25 cellular contexts compared by ENCODE assay signal in the genomic region with DNA sequence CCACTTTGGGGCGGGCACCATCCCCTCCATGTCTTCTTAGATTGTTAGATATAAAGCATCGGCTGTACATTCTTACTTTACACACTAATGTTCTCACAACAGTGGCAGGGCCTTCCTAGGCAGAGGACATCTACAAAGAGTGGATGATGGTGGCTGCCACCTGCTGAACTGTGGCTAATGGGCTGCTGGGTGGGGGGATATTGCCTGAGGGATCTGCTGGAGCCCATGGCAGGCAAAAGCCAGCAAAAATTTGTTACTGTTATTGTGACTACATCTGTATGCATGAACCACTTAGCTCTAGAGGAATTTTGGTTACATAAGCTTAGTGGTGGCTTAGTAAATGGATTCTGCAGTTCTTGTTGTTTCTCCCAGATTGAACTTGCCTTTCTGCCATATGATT. TPM values are rescaled to one million over a fixed set of nuclear protein-coding genes. Genes with fewer than 3 reads are reported as not detected.
DNase-seq lines count a peak whose midpoint lies in the region; ATAC-seq and TF ChIP-seq lines count a peak whose summit lies in the region.
"Had no signal": no experiment of that assay in that cellular context is flagged by ENCODE, and none has a peak within 500 bp of the region (broad histone marks: within the 10 kb centered on the region; RNA-seq: fewer than 3 reads in every experiment).

No MANE protein-coding gene starts in this region.

- peaks cover 56% of the 10 kb centered on the region for H3K4me1 Mint-ChIP-seq in activated CD8-positive, alpha-beta T cell treated with anti-CD3 and anti-CD28 coated beads for 36 hours (ENCODE audit: low read depth)
- H3K4me1 Mint-ChIP-seq in activated CD8-positive, alpha-beta T cell treated with anti-CD3 and anti-CD28 coated beads, Interleukin-2, amount 10 ng/mL, durations not matched to agents 7 days and 5 days (ENCODE audit: low read depth): peaks cover 11% of the 10 kb centered on the region
- H3K4me1 Mint-ChIP-seq in activated T-helper 17 cell treated with anti-CD3 and anti-CD28 coated beads, Interleukin-2, amount 50 U/mL, for 72 hours: peaks cover 25% of the 10 kb centered on the region
- H3K4me1 Mint-ChIP-seq in nephron progenitor cell: peaks cover 7% of the 10 kb centered on the region

- in situ Hi-C loops in HAP-1 (cut with MboI; ENCODE audit: low sequenced_read_pairs): no loop called here

- H3K36me3 ChIP-seq in left ventricle myocardium inferior (no peaks in the 10 kb centered on the region), HAP-1 (replicated peaks) (no peaks in the 10 kb centered on the region)
- H3K36me3 ChIP-seq: prostate gland had no signal

- no peak overlapping the region for H3K4me3 Mint-ChIP-seq in activated CD8-positive, alpha-beta T cell treated with anti-CD3 and anti-CD28 coated beads for 36 hours
- no peak overlapping the region for H3K4me3 Mint-ChIP-seq in activated CD8-positive, alpha-beta T cell treated with anti-CD3 and anti-CD28 coated beads, Interleukin-2, amount 10 ng/mL, durations not matched to agents 7 days and 5 days
- no peak overlapping the region for H3K4me3 Mint-ChIP-seq in activated T-helper 17 cell treated with anti-CD3 and anti-CD28 coated beads, Interleukin-2, amount 50 U/mL, for 72 hours
- H3K4me3 Mint-ChIP-seq in nephron progenitor cell: no peak overlapping the region
- H3K4me3 Mint-ChIP-seq: CD8-positive, alpha-beta T cell; memory B cell had no signal

- H3K36me3 Mint-ChIP-seq in activated CD8-positive, alpha-beta T cell treated with anti-CD3 and anti-CD28 coated beads for 36 hours (ENCODE audit: low read depth): peaks cover 27% of the 10 kb centered on the region
- H3K36me3 Mint-ChIP-seq in activated CD8-positive, alpha-beta T cell treated with anti-CD3 and anti-CD28 coated beads, Interleukin-2, amount 10 ng/mL, durations not matched to agents 7 days and 5 days (ENCODE audit: low read depth): peaks cover 6% of the 10 kb centered on the region
- H3K36me3 Mint-ChIP-seq in activated T-helper 17 cell treated with anti-CD3 and anti-CD28 coated beads, Interleukin-2, amount 50 U/mL, for 72 hours (ENCODE audit: low read depth): peaks cover 17% of the 10 kb centered on the region
- H3K36me3 Mint-ChIP-seq in nephron progenitor cell (ENCODE audit: low read depth): peaks cover 49% of the 10 kb centered on the region

- intact Hi-C loops in activated CD8-positive, alpha-beta T cell treated with anti-CD3 and anti-CD28 coated beads for 36 hours (cut with micrococcal nuclease): loop anchor here (5.0 kb wide), 1 partner anchor 65 kb away; no protein-coding TSS in a partner anchor
- intact Hi-C loops in left ventricle myocardium inferior (cut with micrococcal nuclease): no loop called here

- H3K4me3 ChIP-seq in left ventricle myocardium inferior (no peak overlapping the region), HAP-1 (no peak overlapping the region)
- H3K4me3 ChIP-seq: gastroesophageal sphincter, hepatocyte, prostate gland, testis had no signal

- CTCF ChIA-PET in activated CD8-positive, alpha-beta T cell treated with anti-CD3 and anti-CD28 coated beads for 36 hours (lab: Charles Lee): interaction anchor here (1.1 to 1.4 kb wide), 3 partner anchors 37 to 53 kb away, joined by 3 to 5 read pairs (median 3); partner anchors contain the start of gene DIP2B
- CTCF ChIA-PET in activated CD8-positive, alpha-beta T cell treated with anti-CD3 and anti-CD28 coated beads, Interleukin-2, amount 10 ng/mL, durations not matched to agents 7 days and 5 days (lab: Charles Lee): no interaction called here

- no peaks in the 10 kb centered on the region for H3K27me3 ChIP-seq in left ventricle myocardium inferior (ENCODE audit: low read depth)
- H3K27me3 ChIP-seq in HAP-1 (ENCODE audit: low read depth): no peaks in the 10 kb centered on the region
- H3K27me3 ChIP-seq: gastroesophageal sphincter, hepatocyte, testis had no signal

- peaks cover 25% of the 10 kb centered on the region for H3K4me1 ChIP-seq in left ventricle myocardium inferior
- no peaks in the 10 kb centered on the region for H3K4me1 ChIP-seq in HAP-1
- H3K4me1 ChIP-seq: gastroesophageal sphincter, prostate gland, testis had no signal

- H3K27ac Mint-ChIP-seq in activated CD8-positive, alpha-beta T cell treated with anti-CD3 and anti-CD28 coated beads for 36 hours: peak overlapping the region; percentile 52
- H3K27ac Mint-ChIP-seq in activated CD8-positive, alpha-beta T cell treated with anti-CD3 and anti-CD28 coated beads, Interleukin-2, amount 10 ng/mL, durations not matched to agents 7 days and 5 days: no peak overlapping the region
- peak overlapping the region; percentile 32 for H3K27ac Mint-ChIP-seq in activated T-helper 17 cell treated with anti-CD3 and anti-CD28 coated beads, Interleukin-2, amount 50 U/mL, for 72 hours
- peak overlapping the region; percentile 38 for H3K27ac Mint-ChIP-seq in nephron progenitor cell
- H3K27ac Mint-ChIP-seq: CD8-positive, alpha-beta T cell; memory B cell had no signal

- POLR2A ChIA-PET in activated CD8-positive, alpha-beta T cell treated with anti-CD3 and anti-CD28 coated beads for 36 hours (lab: Charles Lee): no interaction called here
- POLR2A ChIA-PET in activated CD8-positive, alpha-beta T cell treated with anti-CD3 and anti-CD28 coated beads, Interleukin-2, amount 10 ng/mL, durations not matched to agents 7 days and 5 days (lab: Charles Lee): no interaction called here

- DNase-seq in activated CD8-positive, alpha-beta T cell treated with anti-CD3 and anti-CD28 coated beads for 36 hours: no peak
- no peak for DNase-seq in activated CD8-positive, alpha-beta T cell treated with anti-CD3 and anti-CD28 coated beads, Interleukin-2, amount 10 ng/mL, durations not matched to agents 7 days and 5 days
- DNase-seq in HCEC 1CT (peak; percentile 25), nephron progenitor cell (no peak), left ventricle myocardium inferior (no peak), HAP-1 (ENCODE audit: low spot score in 2 of 2) (no peak)
- DNase-seq: activated T-cell treated with anti-CD3 and anti-CD28 coated beads, Interleukin-2, amount 50 U/mL, for 1 hour; CD8-positive, alpha-beta T cell; DMS153; GOT3; left colon; naive thymus-derived CD4-positive, alpha-beta T cell; NCI-H1417; NCI-H2081; NCI-H2227 treated with DMSO at 0.1 percent for 48 hours; NCI-H69; nucleus accumbens; stimulated activated naive CD4-positive, alpha-beta T cell; testis had no signal

- no peaks in the 10 kb centered on the region for H3K27me3 Mint-ChIP-seq in activated CD8-positive, alpha-beta T cell treated with anti-CD3 and anti-CD28 coated beads for 36 hours
- no peaks in the 10 kb centered on the region for H3K27me3 Mint-ChIP-seq in activated CD8-positive, alpha-beta T cell treated with anti-CD3 and anti-CD28 coated beads, Interleukin-2, amount 10 ng/mL, durations not matched to agents 7 days and 5 days (ENCODE audit: low read depth)
- no peaks in the 10 kb centered on the region for H3K27me3 Mint-ChIP-seq in activated T-helper 17 cell treated with anti-CD3 and anti-CD28 coated beads, Interleukin-2, amount 50 U/mL, for 72 hours
- H3K27me3 Mint-ChIP-seq in nephron progenitor cell (ENCODE audit: low read depth, poor library complexity): no peaks in the 10 kb centered on the region
- H3K27me3 Mint-ChIP-seq: memory B cell; naive thymus-derived CD4-positive, alpha-beta T cell had no signal

- H3K9me3 Mint-ChIP-seq in activated CD8-positive, alpha-beta T cell treated with anti-CD3 and anti-CD28 coated beads for 36 hours: no peaks in the 10 kb centered on the region
- no peaks in the 10 kb centered on the region for H3K9me3 Mint-ChIP-seq in activated CD8-positive, alpha-beta T cell treated with anti-CD3 and anti-CD28 coated beads, Interleukin-2, amount 10 ng/mL, durations not matched to agents 7 days and 5 days (ENCODE audit: insufficient read depth)
- H3K9me3 Mint-ChIP-seq in activated T-helper 17 cell treated with anti-CD3 and anti-CD28 coated beads, Interleukin-2, amount 50 U/mL, for 72 hours: no peaks in the 10 kb centered on the region
- peaks cover 2% of the 10 kb centered on the region for H3K9me3 Mint-ChIP-seq in nephron progenitor cell
- H3K9me3 Mint-ChIP-seq: CD8-positive, alpha-beta T cell; memory B cell; naive thymus-derived CD4-positive, alpha-beta T cell had no signal

- no peak for TF ChIP-seq CTCF in activated CD8-positive, alpha-beta T cell treated with anti-CD3 and anti-CD28 coated beads for 36 hours (IDR thresholded peaks at IDR 0.05)
- TF ChIP-seq CTCF in nephron progenitor cell (IDR thresholded peaks at IDR 0.05): no peak
- TF ChIP-seq CTCF in left ventricle myocardium inferior (IDR thresholded peaks at IDR 0.05; ENCODE audit: borderline replicate concordance): no peak

- H3K9me3 ChIP-seq in left ventricle myocardium inferior (replicated peaks): no peaks in the 10 kb centered on the region
- H3K9me3 ChIP-seq in HAP-1: no peaks in the 10 kb centered on the region
- H3K9me3 ChIP-seq: gastroesophageal sphincter, prostate gland, testis had no signal

- ATAC-seq in activated CD8-positive, alpha-beta T cell treated with anti-CD3 and anti-CD28 coated beads for 36 hours: no peak
- no peak for ATAC-seq in activated CD8-positive, alpha-beta T cell treated with anti-CD3 and anti-CD28 coated beads, Interleukin-2, amount 10 ng/mL, durations not matched to agents 7 days and 5 days
- no peak for ATAC-seq in activated T-helper 17 cell treated with anti-CD3 and anti-CD28 coated beads, Interleukin-2, amount 50 U/mL, for 72 hours (replicated peaks)
- ATAC-seq in GM19035 (IDR thresholded peaks at IDR 0.05; ENCODE audit: unreplicated experiment): no peak
- ATAC-seq: CD8-positive, alpha-beta T cell; gastroesophageal sphincter; left colon; naive thymus-derived CD4-positive, alpha-beta T cell had no signal

- H3K27ac ChIP-seq in left ventricle myocardium inferior (replicated peaks): no peak overlapping the region
- H3K27ac ChIP-seq: gastroesophageal sphincter, hepatocyte, prostate gland, testis had no signal

RNA-seq across cellular contexts. Expression of gene DIP2B, which starts 52.6 kb away (rescaled TPM):
- 10 to 100 TPM; 21.2 to 23.7 TPM for total RNA-seq in activated CD8-positive, alpha-beta T cell treated with anti-CD3 and anti-CD28 coated beads for 36 hours
- 10 to 100 TPM; 18.8 to 21.8 TPM for total RNA-seq in activated CD8-positive, alpha-beta T cell treated with anti-CD3 and anti-CD28 coated beads, Interleukin-2, amount 10 ng/mL, durations not matched to agents 7 days and 5 days
- 10 to 100 TPM; 18.6 to 20.1 TPM for total RNA-seq in activated T-helper 17 cell treated with anti-CD3 and anti-CD28 coated beads, Interleukin-2, amount 50 U/mL, for 72 hours
- total RNA-seq in left ventricle myocardium inferior: 13.2 TPM
